In genomic region chr2:162475661-162476060, GRCh38 we compare ENCODE assay signal across 12 cellular contexts.
DNase-seq lines count a peak whose midpoint lies in the region; ATAC-seq and TF ChIP-seq lines count a peak whose summit lies in the region.
"Had no signal": no experiment of that assay in that cellular context is flagged by ENCODE, and none has a peak within 500 bp of the region (broad histone marks: within the 10 kb centered on the region; RNA-seq: fewer than 3 reads in every experiment).

No MANE protein-coding gene starts in this region.

- H3K4ac ChIP-seq in neuronal stem cell (ENCODE audit: low read length), result no peak overlapping the region

- no peak for TF ChIP-seq POLR2A in sigmoid colon (IDR thresholded peaks at IDR 0.05)

- no CpG with 5 or more reads among the region's 1 CpG for WGBS in neuronal stem cell (ENCODE audit: extremely low coverage in 2 of 2, insufficient read length in 2 of 2, insufficient replicate concordance in 1 of 2), 2 donors
- 0% methylated on average over 1 of the region's 1 CpG for WGBS in GM23248 (ENCODE audit: low coverage in 1 of 2, low lambda C conversion rate in 2 of 2, missing lambda C conversion rate in 2 of 2), 2 experiments
- WGBS in sigmoid colon, 2 donors, result 4 to 34% methylated on average over 1 of the region's 1 CpG

- no peaks in the 10 kb centered on the region for H3K79me1 ChIP-seq in neuronal stem cell (ENCODE audit: low read depth, low read length)

- peak overlapping the region; percentile 38 for H3K27ac ChIP-seq in neuronal stem cell (replicated peaks; ENCODE audit: low read length)
- no peak overlapping the region for H3K27ac ChIP-seq in GM23248
- no peak overlapping the region for H3K27ac ChIP-seq in sigmoid colon

- TF ChIP-seq EP300 in sigmoid colon (IDR thresholded peaks at IDR 0.05), result no peak

- H2BK5ac ChIP-seq in neuronal stem cell (ENCODE audit: low read length), result no peak overlapping the region

- H3K79me2 ChIP-seq in GM23248 (ENCODE audit: insufficient read depth), result no peaks in the 10 kb centered on the region

- no peaks in the 10 kb centered on the region for H3K36me3 ChIP-seq in neuronal stem cell (replicated peaks in 1 of 2; ENCODE audit: control insufficient read depth in 2 of 2, insufficient read depth in 2 of 2, low read length in 2 of 2)
- no peaks in the 10 kb centered on the region for H3K36me3 ChIP-seq in GM23248 (ENCODE audit: low read depth)
- H3K36me3 ChIP-seq in sigmoid colon, result no peaks in the 10 kb centered on the region

- no peaks in the 10 kb centered on the region for H3F3A ChIP-seq in GM23248 (ENCODE audit: insufficient read depth)

- in situ Hi-C loops in GM23248 (cut with MboI), result no loop called here

- H3K27me3 ChIP-seq in neuronal stem cell (ENCODE audit: control insufficient read depth in 3 of 3, insufficient read depth in 3 of 3, low read depth in 1 of 3, low read length in 3 of 3), result no peaks in the 10 kb centered on the region
- no peaks in the 10 kb centered on the region for H3K27me3 ChIP-seq in GM23248 (replicated peaks; ENCODE audit: insufficient read depth)
- no peaks in the 10 kb centered on the region for H3K27me3 ChIP-seq in sigmoid colon

- H2AK5ac ChIP-seq in neuronal stem cell (ENCODE audit: low read depth, low read length), result no peak overlapping the region

- no peak overlapping the region for H3K23ac ChIP-seq in neuronal stem cell (ENCODE audit: low read depth, low read length, poor library complexity)

- H3K9me2 ChIP-seq in GM23248 (ENCODE audit: insufficient read depth), result no peaks in the 10 kb centered on the region

- ATAC-seq in GM18868 (IDR thresholded peaks at IDR 0.05; ENCODE audit: unreplicated experiment) (peak; percentile 87), HG03159 (IDR thresholded peaks at IDR 0.05; ENCODE audit: unreplicated experiment) (no peak)
- ATAC-seq: activated CD4-positive, CD25-positive, alpha-beta regulatory T cell treated with anti-CD3 and anti-CD28 coated beads, Interleukin-2, amount 50 U/mL, for 24 hours; natural killer cell treated with Interleukin-12 subunit alpha and Interleukin-12 subunit beta and Interleukin-15 and Interleukin-18, amount 100 ng/mL, for 72 hours had no signal

- DNase-seq in NCI-H1436 (lab: John Stamatoyannopoulos, UW), result peak; percentile 98
- peak in 48 of 56 donors; percentile 1 to 85 (median 44) for DNase-seq in amygdala (lab: John Stamatoyannopoulos, UW)
- DNase-seq in neuronal stem cell (ENCODE audit: low spot score), result peak; percentile 24
- no peak for DNase-seq in GM03348 (ENCODE audit: low spot score)
- DNase-seq in GM23248, result no peak
- no peak for DNase-seq in sigmoid colon
- DNase-seq: amniotic stem cell, NCI-H82 had no signal

- H3K4me3 ChIP-seq in neuronal stem cell (ENCODE audit: low read length in 2 of 2) (no peak overlapping the region), GM23248 (no peak overlapping the region), sigmoid colon (no peak overlapping the region)

- H3K9ac ChIP-seq in neuronal stem cell (ENCODE audit: low read depth, low read length, poor library complexity), result no peak overlapping the region
- H3K9ac ChIP-seq in GM23248, result no peak overlapping the region

- intact Hi-C loops in sigmoid colon (cut with DNase I), result no loop called here

- H4K8ac ChIP-seq in neuronal stem cell (ENCODE audit: low read depth, low read length), result no peak overlapping the region

- no peak for TF ChIP-seq CTCF in sigmoid colon (IDR thresholded peaks at IDR 0.05)

- H3K14ac ChIP-seq in neuronal stem cell (ENCODE audit: low read length), result no peak overlapping the region

- no peak overlapping the region for H2BK15ac ChIP-seq in neuronal stem cell (ENCODE audit: low read length)

- H4K20me1 ChIP-seq in GM23248 (ENCODE audit: insufficient read depth), result no peaks in the 10 kb centered on the region

- H4K91ac ChIP-seq in neuronal stem cell (ENCODE audit: low read depth, low read length, poor library complexity), result no peak overlapping the region

- H2BK120ac ChIP-seq in neuronal stem cell (ENCODE audit: low read depth, low read length), result no peak overlapping the region

- no peak overlapping the region for H2BK12ac ChIP-seq in neuronal stem cell (ENCODE audit: low read length)

- H3K4me2 ChIP-seq in neuronal stem cell (ENCODE audit: insufficient read depth, low read length, poor library complexity, severe bottlenecking) (no peak overlapping the region), GM23248 (ENCODE audit: unreplicated experiment) (no peak overlapping the region)

- no peak overlapping the region for H3K18ac ChIP-seq in neuronal stem cell (ENCODE audit: low read length)

- peaks cover 0 to 3% of the 10 kb centered on the region in 2 donors for H3K9me3 ChIP-seq in neuronal stem cell (replicated peaks in 1 of 2; ENCODE audit: control insufficient read depth in 2 of 2, insufficient read depth in 1 of 2, low read depth in 1 of 2, low read length in 2 of 2)
- H3K9me3 ChIP-seq in GM23248 (ENCODE audit: low read depth), result no peaks in the 10 kb centered on the region
- no peaks in the 10 kb centered on the region for H3K9me3 ChIP-seq in sigmoid colon

- H3K4me1 ChIP-seq in neuronal stem cell (ENCODE audit: control insufficient read depth in 2 of 2, insufficient read depth in 1 of 2, low read depth in 1 of 2, low read length in 2 of 2) (peaks cover 2 to 8% of the 10 kb centered on the region in 2 donors), GM23248 (ENCODE audit: insufficient read depth) (no peaks in the 10 kb centered on the region), sigmoid colon (peaks cover 0 to 4% (median 0%) of the 10 kb centered on the region in 4 donors)

- no peak overlapping the region for H2AFZ ChIP-seq in neuronal stem cell (ENCODE audit: low read length)
- H2AFZ ChIP-seq in GM23248, result no peak overlapping the region

Comparison
In these comparisons a context has a peak if more than half of its experiments do, and no peak if none do; other contexts are left out.
1. DNase-seq: peak in NCI-H1436 (single experiment), amygdala (48 of 56) and neuronal stem cell (single experiment); none in GM03348 (single experiment), GM23248 (single experiment) and sigmoid colon (single experiment).